14 cellular contexts compared by ENCODE assay signal in the genomic region with DNA sequence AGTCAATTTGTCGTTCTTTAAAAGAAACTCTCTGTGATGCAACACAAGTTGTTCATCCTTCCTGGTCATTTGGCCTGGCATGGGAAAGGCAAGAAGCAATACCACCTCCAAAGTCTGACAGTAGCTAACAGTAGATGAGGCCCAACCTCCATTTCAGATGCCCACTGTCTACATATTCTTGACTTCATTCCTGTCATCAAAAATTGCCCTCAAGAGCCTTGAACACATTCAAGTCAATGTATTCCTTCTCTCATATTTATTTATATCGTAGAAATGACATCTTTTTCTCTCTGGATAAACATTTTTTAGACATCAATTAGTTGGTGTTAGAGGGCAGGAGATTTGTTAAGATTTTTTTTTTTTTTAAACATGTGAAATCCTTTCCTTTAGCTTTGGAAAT. TPM values are rescaled to one million over a fixed set of nuclear protein-coding genes. Genes with fewer than 3 reads are reported as not detected.
A peak's percentile ranks its signal among the peaks of the same experiment; 100 is the strongest.
DNase-seq lines count a peak whose midpoint lies in the region; ATAC-seq and TF ChIP-seq lines count a peak whose summit lies in the region.
"Had no signal": no experiment of that assay in that cellular context is flagged by ENCODE, and none has a peak within 500 bp of the region (broad histone marks: within the 10 kb centered on the region; RNA-seq: fewer than 3 reads in every experiment).

No MANE protein-coding gene starts in this region.

- H3K9me2 ChIP-seq in PC-9 (ENCODE audit: insufficient read depth) = no peaks in the 10 kb centered on the region

- H3K4me3 Mint-ChIP-seq in progenitor cell of endocrine pancreas (ENCODE audit: low read depth) = no peak overlapping the region
- H3K4me3 Mint-ChIP-seq in T-cell = no peak overlapping the region
- no peak overlapping the region for H3K4me3 Mint-ChIP-seq in nephron progenitor cell

- 66 to 75% methylated on average over 2 of the region's 2 CpGs for WGBS in esophagus, 2 donors

- ATAC-seq in T-cell (replicated peaks in 1 of 4) = no peak
- ATAC-seq in GM21423 (IDR thresholded peaks at IDR 0.05; ENCODE audit: unreplicated experiment) = no peak
- ATAC-seq: naive thymus-derived CD4-positive, alpha-beta T cell had no signal

- POLR2A ChIA-PET in PC-9 (lab: Charles Lee; ENCODE audit: unreplicated experiment) = interaction anchor here (0.6 kb wide), 2 partner anchors 9 to 757 kb away, joined by 3 to 4 read pairs; no protein-coding TSS in a partner anchor
- POLR2A ChIA-PET in T-cell (lab: Charles Lee) = no interaction called here

- CTCF ChIA-PET in PC-9 (lab: Charles Lee) = no interaction called here
- CTCF ChIA-PET in T-cell (lab: Charles Lee) = interaction anchor here (0.7 kb wide), 2 partner anchors 9 to 58 kb away, joined by 3 read pairs; no protein-coding TSS in a partner anchor

- no peaks in the 10 kb centered on the region for H3K36me3 ChIP-seq in ACC112 (ENCODE audit: insufficient read depth, low read length)
- no peaks in the 10 kb centered on the region for H3K36me3 ChIP-seq in PC-9 (ENCODE audit: low read depth)
- no peaks in the 10 kb centered on the region for H3K36me3 ChIP-seq in esophagus (ENCODE audit: control insufficient read depth in 2 of 2, insufficient read depth in 2 of 2, low read length in 1 of 2)
- H3K36me3 ChIP-seq: cardiac muscle cell had no signal

- intact Hi-C loops in PC-9 (cut with micrococcal nuclease; ENCODE audit: unreplicated experiment) = loop anchor here (1.0 to 5.0 kb wide), 4 partner anchors 9 to 232 kb away; no protein-coding TSS in a partner anchor

- no peaks in the 10 kb centered on the region for H3K27me3 ChIP-seq in ACC112 (ENCODE audit: insufficient read depth, low read length)
- no peaks in the 10 kb centered on the region for H3K27me3 ChIP-seq in PC-9 (ENCODE audit: insufficient read depth, low read depth)
- no peaks in the 10 kb centered on the region for H3K27me3 ChIP-seq in esophagus (ENCODE audit: control insufficient read depth in 1 of 2, insufficient read depth in 2 of 2, low read length in 2 of 2)
- H3K27me3 ChIP-seq: cardiac muscle cell had no signal

- H3K4me3 ChIP-seq in ACC112 (ENCODE audit: low read depth, low read length) (peak overlapping the region; percentile 42; the same call in 1 of the 2 replicates), PC-9 (no peak overlapping the region), esophagus (ENCODE audit: low read depth in 1 of 2, low read length in 2 of 2) (no peak overlapping the region)
- H3K4me3 ChIP-seq: cardiac muscle cell had no signal

- peaks cover 25% of the 10 kb centered on the region for H3K4me1 Mint-ChIP-seq in progenitor cell of endocrine pancreas (ENCODE audit: low read depth)
- H3K4me1 Mint-ChIP-seq in T-cell = peaks cover 0 to 5% (median 0%) of the 10 kb centered on the region in 3 donors
- peaks cover 21% of the 10 kb centered on the region for H3K4me1 Mint-ChIP-seq in nephron progenitor cell

- H3K36me3 Mint-ChIP-seq in progenitor cell of endocrine pancreas (ENCODE audit: insufficient read depth) (no peaks in the 10 kb centered on the region), T-cell (no peaks in the 10 kb centered on the region), nephron progenitor cell (ENCODE audit: low read depth) (no peaks in the 10 kb centered on the region)

- TF ChIP-seq CTCF in PC-9 (conservative IDR thresholded peaks at IDR 0.05) (no peak), progenitor cell of endocrine pancreas (IDR thresholded peaks at IDR 0.05; ENCODE audit: unreplicated experiment) (no peak), nephron progenitor cell (IDR thresholded peaks at IDR 0.05) (no peak)

- BruUV-seq in PC-9 (replicated peaks; lab: Mats Ljungman, UMichigan) = no TSS peak

- H3K79me2 ChIP-seq in ACC112 (ENCODE audit: control insufficient read depth, insufficient read depth, low read length, unreplicated experiment) = no peaks in the 10 kb centered on the region
- no peaks in the 10 kb centered on the region for H3K79me2 ChIP-seq in PC-9 (ENCODE audit: low read depth)

- H3K27ac Mint-ChIP-seq in progenitor cell of endocrine pancreas = peak overlapping the region; percentile 68
- H3K27ac Mint-ChIP-seq in T-cell = no peak overlapping the region
- no peak overlapping the region for H3K27ac Mint-ChIP-seq in nephron progenitor cell

- peaks cover 43% of the 10 kb centered on the region for H3F3A ChIP-seq in PC-9 (ENCODE audit: insufficient read depth, low read depth)

- H2AFZ ChIP-seq in ACC112 (ENCODE audit: low read length, unreplicated experiment) = no peak overlapping the region
- no peak overlapping the region for H2AFZ ChIP-seq in PC-9

- H3K9me3 Mint-ChIP-seq in progenitor cell of endocrine pancreas (ENCODE audit: low read depth) = peaks cover 3% of the 10 kb centered on the region
- peaks cover 0 to 9% (median 7%) of the 10 kb centered on the region in 3 donors for H3K9me3 Mint-ChIP-seq in T-cell
- peaks cover 12% of the 10 kb centered on the region for H3K9me3 Mint-ChIP-seq in nephron progenitor cell

- H3K9me3 ChIP-seq in PC-9 (ENCODE audit: insufficient read depth, low read depth) (no peaks in the 10 kb centered on the region), esophagus (ENCODE audit: control insufficient read depth in 2 of 2, insufficient read depth in 1 of 2, low read depth in 1 of 2, low read length in 1 of 2) (no peaks in the 10 kb centered on the region)

- H3K4me2 ChIP-seq in PC-9 = peak overlapping the region; percentile 65

- DNase-seq in PC-9 (no peak), progenitor cell of endocrine pancreas (ENCODE audit: low spot score, unreplicated experiment) (no peak), T-cell (no peak), nephron progenitor cell (no peak)
- DNase-seq in activated CD4-positive, alpha-beta T cell treated with anti-CD3 and anti-CD28 coated beads for 4 hours = no peak
- DNase-seq: activated CD4-positive, CD25-positive, alpha-beta regulatory T cell treated with anti-CD3 and anti-CD28 coated beads, Interleukin-2, amount 50 U/mL, for 72 hours; activated naive CD4-positive, alpha-beta T cell treated with anti-CD3 and anti-CD28 coated beads, Interleukin-2, amount 50 U/mL, for 16 hours; naive thymus-derived CD4-positive, alpha-beta T cell; NCI-H1436; stimulated activated CD4-positive, alpha-beta T cell treated with anti-CD3 and anti-CD28 coated beads, Interleukin-4, amount 100 ng/mL, for 24 hours had no signal

- H3K4me1 ChIP-seq in ACC112 (ENCODE audit: control insufficient read depth, insufficient read depth, low read length, unreplicated experiment) (peaks cover 25% of the 10 kb centered on the region), PC-9 (replicated peaks; ENCODE audit: insufficient read depth) (peaks cover 62% of the 10 kb centered on the region), esophagus (ENCODE audit: control insufficient read depth in 2 of 2, insufficient read depth in 2 of 2, low read length in 1 of 2) (peaks cover 0 to 6% of the 10 kb centered on the region in 2 donors)

- H3K27ac ChIP-seq in ACC112 (ENCODE audit: low read depth, low read length) (peak overlapping the region; percentile 64), PC-9 (peak overlapping the region; percentile 91), esophagus (ENCODE audit: low read depth in 2 of 2, low read length in 1 of 2) (peak overlapping the region; percentile 91 to 95)
- H3K27ac ChIP-seq: cardiac muscle cell had no signal

- H3K27me3 Mint-ChIP-seq in progenitor cell of endocrine pancreas = peaks cover 20% of the 10 kb centered on the region
- no peaks in the 10 kb centered on the region for H3K27me3 Mint-ChIP-seq in T-cell
- H3K27me3 Mint-ChIP-seq in nephron progenitor cell (ENCODE audit: low read depth, poor library complexity) = peaks cover 14% of the 10 kb centered on the region

- H4K20me1 ChIP-seq in PC-9 (ENCODE audit: insufficient read depth) = no peaks in the 10 kb centered on the region

RNA-seq across cellular contexts. Expression of a gene that starts 33.7 kb away (rescaled TPM):
- total RNA-seq in PC-9 (2021) (63.1 and 68.7 TPM in 2 replicates), progenitor cell of endocrine pancreas (59.1 and 60.5 TPM in 2 replicates), T-cell (100 to 1,000 TPM; 212 to 311 (median 266) TPM)
- 100 to 1,000 TPM; 104 to 121 TPM for polyA plus RNA-seq in esophagus
